In the genomic region with DNA sequence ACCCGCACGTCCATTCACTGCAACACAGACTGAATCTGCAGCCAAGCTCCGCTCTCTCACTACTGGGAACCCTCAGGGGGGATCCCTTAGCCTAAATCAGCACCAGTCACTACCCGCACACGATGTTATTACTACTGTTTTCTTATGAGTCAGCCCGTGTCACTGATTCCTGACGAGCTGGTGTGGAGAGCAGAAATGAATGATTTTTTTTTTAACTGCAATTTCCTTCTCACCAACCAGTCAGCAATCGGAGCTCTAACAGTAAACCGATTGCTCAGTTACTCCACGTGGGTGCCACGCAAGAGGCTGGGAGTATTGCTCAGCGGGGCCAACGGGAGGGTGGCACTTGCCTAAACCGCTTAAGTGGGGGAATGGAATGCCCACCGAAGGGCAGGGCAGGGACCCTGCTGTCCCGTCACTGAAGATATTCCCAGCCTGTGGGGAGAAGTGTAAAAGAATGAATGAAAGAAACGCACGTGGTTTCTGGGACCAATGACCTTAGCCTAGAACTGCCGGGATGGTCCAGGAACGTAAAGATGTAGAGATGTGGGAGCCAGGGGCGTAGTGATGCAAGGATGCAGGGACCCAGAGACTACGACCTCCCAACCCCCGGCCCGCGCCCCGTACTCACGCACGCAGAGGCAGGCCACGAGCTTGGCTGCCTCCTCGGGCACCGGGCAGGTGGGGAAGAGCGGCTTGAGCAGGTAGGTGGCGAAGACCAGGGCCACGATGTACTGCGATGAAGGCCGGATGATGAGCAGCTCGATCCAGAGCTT, we compare ENCODE assay signal across 8 cellular contexts. TPM values are rescaled to one million over a fixed set of nuclear protein-coding genes. Genes with fewer than 3 reads are reported as not detected.
DNase-seq lines count a peak whose midpoint lies in the region; ATAC-seq, FAIRE-seq and TF ChIP-seq lines count a peak whose summit lies in the region.
"Not testable (repeated sequence)": the region's sequence is repeated elsewhere in the genome, so short reads cannot be mapped to it uniquely, and the experiment has no call there.

No MANE protein-coding gene starts in this region.

- TF ChIP-seq POLR2A in A549 (IDR thresholded peaks at IDR 0.05; ENCODE audit: low read length): 0 out of 2 replicates have a peak, but pooled peaks have one; percentile 12

- not testable (repeated sequence) for H3K36me3 ChIP-seq in duodenal mucosa (ENCODE audit: control insufficient read depth in 1 of 2, insufficient read depth in 2 of 2, low read length in 2 of 2); kidney epithelial cell (ENCODE audit: control insufficient read depth, insufficient read depth, low read length)

- FAIRE-seq in A549 (lab: Jason Lieb, UNC): not testable (repeated sequence)

- WGBS in A549 (ENCODE audit: missing lambda C conversion rate): under 1% methylated on average over 37 of the region's 37 CpGs

- not testable (repeated sequence) for TF ChIP-seq CTCF in A549 (IDR thresholded peaks at IDR 0.05); kidney epithelial cell (IDR thresholded peaks at IDR 0.05; ENCODE audit: insufficient read depth, low read length, poor library complexity, severe bottlenecking)

- POLR2A ChIA-PET in A549 (lab: Yijun Ruan, JAX): interaction anchor here (0.6 to 5.2 kb wide), 10 partner anchors 9 to 103 kb away, joined by 3 to 73 read pairs (median 6); partner anchors contain the start of gene KLHDC4

- not testable (repeated sequence) for TF ChIP-seq RAD21 in A549 (conservative IDR thresholded peaks at IDR 0.05 in 1 of 2, IDR thresholded peaks at IDR 0.05 in 1 of 2)

- H3K27me3 ChIP-seq in duodenal mucosa (ENCODE audit: control insufficient read depth in 1 of 2, insufficient read depth in 2 of 2, low read length in 2 of 2); kidney epithelial cell (ENCODE audit: control insufficient read depth, insufficient read depth, low read length): not testable (repeated sequence)

- H3K9ac ChIP-seq in duodenal mucosa (ENCODE audit: low read depth in 1 of 2, low read length in 2 of 2): peak overlapping the region; percentile 39 to 43

- ATAC-seq in A549 (peak; percentile 3 to 9; a peak in 5 of 6 replicates), GM18517 (IDR thresholded peaks at IDR 0.05; ENCODE audit: unreplicated experiment) (peak; percentile 2), HG03280 (IDR thresholded peaks at IDR 0.05; ENCODE audit: unreplicated experiment) (peak; percentile 18)

- H3K27ac ChIP-seq in A549: peak overlapping the region; percentile 97 to 99
- peak overlapping the region; percentile 20 for H3K27ac ChIP-seq in duodenal mucosa (ENCODE audit: low read depth, low read length)

- not testable (repeated sequence) for H3K9me3 ChIP-seq in A549; duodenal mucosa (ENCODE audit: control insufficient read depth in 1 of 2, low read length in 2 of 2)

- H3K4me2 ChIP-seq in A549: peak overlapping the region; percentile 79

- CTCF ChIA-PET in A549 (lab: Yijun Ruan, JAX): interaction anchor here (0.6 to 15.7 kb wide), 5 partner anchors 16 to 86 kb away, joined by 4 to 269 read pairs (median 26); no protein-coding TSS in a partner anchor

- not testable (repeated sequence) for TF ChIP-seq EP300 in A549 (IDR thresholded peaks at IDR 0.05)

- DNase-seq in A549 (ENCODE audit: low read depth in 1 of 2, low spot score in 1 of 2): peak in 1 of 2 experiments; percentile 74
- peak; percentile 30 for DNase-seq in OCI-M1 (lab: John Stamatoyannopoulos, UW)
- DNase-seq in activated CD8-positive, alpha-beta memory T cell treated with anti-CD3 and anti-CD28 coated beads, Interleukin-2, amount 50 U/mL, for 48 hours: peak; percentile 75
- peak; percentile 82 for DNase-seq in kidney epithelial cell (ENCODE audit: low read depth)
- DNase-seq in skeletal muscle cell (ENCODE audit: low read depth): peak; percentile 83

- H3K4me1 ChIP-seq in A549 (peaks cover 27% of the 10 kb centered on the region), duodenal mucosa (ENCODE audit: control insufficient read depth in 1 of 2, insufficient read depth in 2 of 2, low read length in 2 of 2) (peaks cover 11 to 30% of the 10 kb centered on the region in 2 donors)

- H3K4me3 ChIP-seq in A549 (peak overlapping the region; percentile 77), duodenal mucosa (ENCODE audit: low read depth in 1 of 2, low read length in 2 of 2) (peak overlapping the region; percentile 58 to 78), kidney epithelial cell (ENCODE audit: low read depth, low read length) (peak overlapping the region; percentile 48), skeletal muscle cell (ENCODE audit: low read depth, low read length) (peak overlapping the region; percentile 64)

TF ChIP-seq in A549, 52 proteins besides CTCF, POLR2A, EP300 and RAD21:
- TF ChIP-seq MAX (IDR thresholded peaks at IDR 0.05) (peak; percentile 73), FOSL2 (CRISPR knock-in tag; IDR thresholded peaks at IDR 0.05) (peak; percentile 9; the same call in 1 of the 2 replicates), JUN (IDR thresholded peaks at IDR 0.05) (peak in 1 of 2 experiments; percentile 24; a peak in 3 of 5 replicates)
- TF ChIP-seq FOSL2 (IDR thresholded peaks at IDR 0.05): not testable (repeated sequence)
- TF ChIP-seq, protein P1, sequence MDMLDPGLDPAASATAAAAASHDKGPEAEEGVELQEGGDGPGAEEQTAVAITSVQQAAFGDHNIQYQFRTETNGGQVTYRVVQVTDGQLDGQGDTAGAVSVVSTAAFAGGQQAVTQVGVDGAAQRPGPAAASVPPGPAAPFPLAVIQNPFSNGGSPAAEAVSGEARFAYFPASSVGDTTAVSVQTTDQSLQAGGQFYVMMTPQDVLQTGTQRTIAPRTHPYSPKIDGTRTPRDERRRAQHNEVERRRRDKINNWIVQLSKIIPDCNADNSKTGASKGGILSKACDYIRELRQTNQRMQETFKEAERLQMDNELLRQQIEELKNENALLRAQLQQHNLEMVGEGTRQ (IDR thresholded peaks at IDR 0.05): peak; percentile 63

RNA-seq across cellular contexts. Expression of gene SLC7A5, which starts 0.9 kb away (rescaled TPM):
- polyA plus RNA-seq in A549 (2011; rRNA removed) (265 and 326 TPM in 2 replicates), A549 (2017; fragmentation: RNase III; extraction: RNeasy Plus Mini Kit Qiagen cat#74134 plus additional on column Dnase treatment) (903 to 1,096 TPM (median 972 TPM) in 3 replicates)
- polyA plus RNA-seq in A549 (2012; cell fraction: cytosol; rRNA removed): 971 and 1,312 TPM in 2 replicates
- 1,440 and 1,925 TPM in 2 replicates for polyA plus RNA-seq in A549 (2012; cell fraction: nucleus; rRNA removed)
- 237 and 354 TPM in 2 replicates for polyA minus RNA-seq in A549 (2011; rRNA and poly(A)+ RNA removed)
- 308 and 355 TPM in 2 replicates for total RNA-seq in kidney epithelial cell
